8 cellular contexts compared by ENCODE assay signal in genomic region chr1:172745014-172745413, GRCh38.
A peak's percentile ranks its signal among the peaks of the same experiment; 100 is the strongest.
DNase-seq lines count a peak whose midpoint lies in the region; ATAC-seq and TF ChIP-seq lines count a peak whose summit lies in the region.

No MANE protein-coding gene starts in this region.

- no peaks in the 10 kb centered on the region for H3K36me3 Mint-ChIP-seq in CD4-positive, alpha-beta T cell (ENCODE audit: low read depth)
- no peaks in the 10 kb centered on the region for H3K36me3 Mint-ChIP-seq in activated T-helper 1 cell treated with anti-CD3 and anti-CD28 coated beads, Interleukin-12 subunit alpha, Interleukin-12 subunit beta, Interleukin-2, Interleukin-4 antibody, amounts not matched to agents 30 ng/mL and 10 ng/mL and 1 ng/mL, durations not matched to agents 14 hours and 24 hours and 36 hours (ENCODE audit: low read depth)

- DNase-seq in CD4-positive, alpha-beta T cell: peak in 3 of 10 experiments; percentile 9 to 32 (median 20)
- DNase-seq in NCI-H2081 (lab: John Stamatoyannopoulos, UW): peak; percentile 18 to 27
- DNase-seq in activated T-helper 1 cell treated with anti-CD3 and anti-CD28 coated beads, Interleukin-12 subunit alpha, Interleukin-12 subunit beta, Interleukin-2, Interleukin-4 antibody, amounts not matched to agents 30 ng/mL and 10 ng/mL and 1 ng/mL, durations not matched to agents 14 hours and 24 hours and 36 hours (ENCODE audit: low spot score): peak; percentile 34
- peak; percentile 41 for DNase-seq in globus pallidus (ENCODE audit: low spot score)
- DNase-seq in putamen (ENCODE audit: low spot score): peak; percentile 22
- no peak for DNase-seq in occipital lobe (lab: John Stamatoyannopoulos, UW)

- peak; percentile 87 for TF ChIP-seq CTCF in CD4-positive, alpha-beta T cell (IDR thresholded peaks at IDR 0.05)

- CTCF ChIA-PET in CD4-positive, alpha-beta T cell (lab: Charles Lee): interaction anchor here (0.6 to 2.0 kb wide), 12 partner anchors 11 to 1132 kb away, joined by 3 to 12 read pairs (median 3); no protein-coding TSS in a partner anchor

- TF ChIP-seq POLR2A in GM18505 (IDR thresholded peaks at IDR 0.05; ENCODE audit: borderline replicate concordance, extremely low read depth, insufficient read depth, insufficient read length): no peak

- H3K4me3 Mint-ChIP-seq in CD4-positive, alpha-beta T cell: peak overlapping the region; percentile 72
- no peak overlapping the region for H3K4me3 Mint-ChIP-seq in activated T-helper 1 cell treated with anti-CD3 and anti-CD28 coated beads, Interleukin-12 subunit alpha, Interleukin-12 subunit beta, Interleukin-2, Interleukin-4 antibody, amounts not matched to agents 30 ng/mL and 10 ng/mL and 1 ng/mL, durations not matched to agents 14 hours and 24 hours and 36 hours

- ATAC-seq in CD4-positive, alpha-beta T cell (ENCODE audit: poor library complexity): peak; percentile 70
- ATAC-seq in GM18505 (IDR thresholded peaks at IDR 0.05; ENCODE audit: unreplicated experiment) (peak; percentile 57), HG02840 (IDR thresholded peaks at IDR 0.05; ENCODE audit: low FRiP score, unreplicated experiment) (peak; percentile 43)

- no peaks in the 10 kb centered on the region for H3K9me3 Mint-ChIP-seq in CD4-positive, alpha-beta T cell
- H3K9me3 Mint-ChIP-seq in activated T-helper 1 cell treated with anti-CD3 and anti-CD28 coated beads, Interleukin-12 subunit alpha, Interleukin-12 subunit beta, Interleukin-2, Interleukin-4 antibody, amounts not matched to agents 30 ng/mL and 10 ng/mL and 1 ng/mL, durations not matched to agents 14 hours and 24 hours and 36 hours: no peaks in the 10 kb centered on the region

- H3K4me1 Mint-ChIP-seq in CD4-positive, alpha-beta T cell (ENCODE audit: low read depth): peaks cover 37% of the 10 kb centered on the region
- H3K4me1 Mint-ChIP-seq in activated T-helper 1 cell treated with anti-CD3 and anti-CD28 coated beads, Interleukin-12 subunit alpha, Interleukin-12 subunit beta, Interleukin-2, Interleukin-4 antibody, amounts not matched to agents 30 ng/mL and 10 ng/mL and 1 ng/mL, durations not matched to agents 14 hours and 24 hours and 36 hours (ENCODE audit: low read depth): peaks cover 27% of the 10 kb centered on the region

- intact Hi-C loops in CD4-positive, alpha-beta T cell (cut with DNase I, micrococcal nuclease): loop anchor here (1.0 to 10.0 kb wide), 9 partner anchors 82 to 1330 kb away; partner anchors contain the start of genes KLHL20 (in 2 of the 2), CENPL (in 1 of the 2), DARS2 (in 1 of the 2) and PRDX6 (in 1 of the 2)
- intact Hi-C loops in activated T-helper 1 cell treated with anti-CD3 and anti-CD28 coated beads, Interleukin-12 subunit alpha, Interleukin-12 subunit beta, Interleukin-2, Interleukin-4 antibody, amounts not matched to agents 30 ng/mL and 10 ng/mL and 1 ng/mL, durations not matched to agents 14 hours and 24 hours and 36 hours (cut with micrococcal nuclease): loop anchor here (1.0 to 10.0 kb wide), 12 partner anchors 74 to 1410 kb away; partner anchors contain the start of genes CENPL, DARS2, GAS5 and RABGAP1L

- H3K27ac ChIP-seq in CD4-positive, alpha-beta T cell (ENCODE audit: low read depth, low read length): no peak overlapping the region

- POLR2A ChIA-PET in CD4-positive, alpha-beta T cell (lab: Charles Lee): interaction anchor here (0.6 to 1.4 kb wide), 5 partner anchors 74 to 1079 kb away, joined by 3 to 5 read pairs (median 3); partner anchors contain the start of gene TNFSF4

- peak overlapping the region; percentile 1 for H3K27ac Mint-ChIP-seq in CD4-positive, alpha-beta T cell
- H3K27ac Mint-ChIP-seq in activated T-helper 1 cell treated with anti-CD3 and anti-CD28 coated beads, Interleukin-12 subunit alpha, Interleukin-12 subunit beta, Interleukin-2, Interleukin-4 antibody, amounts not matched to agents 30 ng/mL and 10 ng/mL and 1 ng/mL, durations not matched to agents 14 hours and 24 hours and 36 hours: no peak overlapping the region

- no peaks in the 10 kb centered on the region for H3K27me3 Mint-ChIP-seq in CD4-positive, alpha-beta T cell
- H3K27me3 Mint-ChIP-seq in activated T-helper 1 cell treated with anti-CD3 and anti-CD28 coated beads, Interleukin-12 subunit alpha, Interleukin-12 subunit beta, Interleukin-2, Interleukin-4 antibody, amounts not matched to agents 30 ng/mL and 10 ng/mL and 1 ng/mL, durations not matched to agents 14 hours and 24 hours and 36 hours (ENCODE audit: insufficient read depth): peaks cover 45% of the 10 kb centered on the region

- no peaks in the 10 kb centered on the region for H3K9me3 ChIP-seq in CD4-positive, alpha-beta T cell (ENCODE audit: control insufficient read depth, low read length)

- no peaks in the 10 kb centered on the region for H3K27me3 ChIP-seq in CD4-positive, alpha-beta T cell (ENCODE audit: control insufficient read depth, insufficient read depth, low read length)
